In genomic region chr12:124523071-124523470, GRCh38 we compare ENCODE assay signal across 10 cellular contexts. TPM values are rescaled to one million over a fixed set of nuclear protein-coding genes. Genes with fewer than 3 reads are reported as not detected.
DNase-seq lines count a peak whose midpoint lies in the region; ATAC-seq and TF ChIP-seq lines count a peak whose summit lies in the region.
"Had no signal": no experiment of that assay in that cellular context is flagged by ENCODE, and none has a peak within 500 bp of the region (broad histone marks: within the 10 kb centered on the region; RNA-seq: fewer than 3 reads in every experiment).

No MANE protein-coding gene starts in this region.

- H3K4me2 ChIP-seq in skeletal muscle satellite cell (ENCODE audit: low read length): peak overlapping the region; percentile 65

- H3K4me1 ChIP-seq in skeletal muscle satellite cell (ENCODE audit: control insufficient read depth, insufficient read depth, low read length): peaks cover 76% of the 10 kb centered on the region

- no peaks in the 10 kb centered on the region for H3K27me3 ChIP-seq in skeletal muscle satellite cell (ENCODE audit: control insufficient read depth, insufficient read depth, low read length)

- H3K9me3 ChIP-seq in skeletal muscle satellite cell (replicated peaks; ENCODE audit: low read length): no peaks in the 10 kb centered on the region

- ATAC-seq in HG02981 (IDR thresholded peaks at IDR 0.05; ENCODE audit: unreplicated experiment): no peak
- no peak for ATAC-seq in GM19455 (IDR thresholded peaks at IDR 0.05; ENCODE audit: unreplicated experiment)
- ATAC-seq: naive thymus-derived CD4-positive, alpha-beta T cell had no signal

- H3K4me3 ChIP-seq in epithelial cell of esophagus (ENCODE audit: low read length): no peak overlapping the region
- peak overlapping the region; percentile 21 for H3K4me3 ChIP-seq in skeletal muscle satellite cell (ENCODE audit: low read length)

- DNase-seq in M059J (ENCODE audit: low read depth) (peak; percentile 55), NCI-H446 treated with DMSO at 0.1 percent for 48 hours (lab: John Stamatoyannopoulos, UW) (peak; percentile 70), epithelial cell of esophagus (ENCODE audit: low read depth) (peak; percentile 68)
- DNase-seq in stimulated activated naive CD4-positive, alpha-beta T cell treated with Interleukin-2 at 50 U/mL for 16 hours (lab: John Stamatoyannopoulos, UW): no peak
- no peak for DNase-seq in activated effector memory CD4-positive, alpha-beta T cell treated with Interleukin-2 at 50 U/mL for 16 hours
- DNase-seq: activated naive CD8-positive, alpha-beta T cell treated with anti-CD3 and anti-CD28 coated beads, Interleukin-2, amount 10 ng/mL, durations not matched to agents 7 days and 5 days; naive thymus-derived CD4-positive, alpha-beta T cell had no signal

- TF ChIP-seq CTCF in epithelial cell of esophagus (IDR thresholded peaks at IDR 0.05; ENCODE audit: insufficient read depth, low read depth, low read length, missing control alignments): no peak

- H3K9ac ChIP-seq in skeletal muscle satellite cell (ENCODE audit: low read depth, low read length): peak overlapping the region; percentile 63

- H3K36me3 ChIP-seq in skeletal muscle satellite cell (ENCODE audit: insufficient read depth, low read length): no peaks in the 10 kb centered on the region

RNA-seq across cellular contexts. Expression of gene NCOR2, which starts 44.3 kb away (rescaled TPM):
- total RNA-seq in M059J (2014; rRNA removed; shearing (Covaris generic)): 16.5 and 54.8 TPM in 2 replicates
- 46.6 and 66.2 TPM in 2 replicates for total RNA-seq in skeletal muscle satellite cell (2012; rRNA removed)

Comparison
In these comparisons a context has a peak if more than half of its experiments do, and no peak if none do; other contexts are left out.
1. DNase-seq: peak in M059J (single experiment), NCI-H446 treated with DMSO at 0.1 percent for 48 hours (single experiment) and epithelial cell of esophagus (single experiment); none in stimulated activated naive CD4-positive, alpha-beta T cell treated with Interleukin-2 at 50 U/mL for 16 hours (single experiment) and activated effector memory CD4-positive, alpha-beta T cell treated with Interleukin-2 at 50 U/mL for 16 hours (single experiment).